Comparison of ENCODE assay signal across 8 cellular contexts in the genomic region with DNA sequence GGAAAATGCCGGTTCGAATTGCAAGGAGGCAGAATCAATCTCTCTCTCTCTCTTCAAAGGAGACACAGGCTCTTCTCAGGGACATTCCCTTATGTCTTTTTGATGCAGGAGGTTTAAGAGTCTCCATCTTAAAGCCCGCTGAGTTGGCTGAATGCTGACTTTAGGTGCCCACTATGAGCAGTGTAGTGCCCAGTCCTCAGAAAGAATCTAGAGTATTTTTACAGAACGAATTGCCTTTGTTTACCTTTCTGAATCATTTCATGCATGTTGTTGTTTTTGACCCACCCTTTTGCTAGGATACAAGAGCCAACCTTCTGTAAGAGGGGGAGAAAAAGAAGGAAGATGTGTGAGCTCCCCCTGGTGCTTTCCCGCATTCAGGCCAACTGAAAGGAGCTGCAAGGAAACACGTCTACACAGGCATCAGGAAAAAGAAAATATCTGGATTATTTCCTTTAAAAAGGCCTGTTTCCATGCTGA.
DNase-seq lines count a peak whose midpoint lies in the region; ATAC-seq and TF ChIP-seq lines count a peak whose summit lies in the region.

No MANE protein-coding gene starts in this region.

- H3K27ac ChIP-seq in ascending aorta (no peak overlapping the region), smooth muscle cell (ENCODE audit: low read depth) (peak overlapping the region; percentile 54), stomach (no peak overlapping the region)

- peak; percentile 84 for DNase-seq in DMS53 (lab: John Stamatoyannopoulos, UW)
- DNase-seq in NCI-H1105 treated with DMSO at 0.1 percent for 48 hours (lab: John Stamatoyannopoulos, UW): peak; percentile 46
- DNase-seq in ascending aorta (ENCODE audit: low spot score in 2 of 2): no peak
- peak; percentile 70 for DNase-seq in iPS DF 19.7 (ENCODE audit: low read depth, low spot score)
- no peak for DNase-seq in smooth muscle cell (lab: John Stamatoyannopoulos, UW; ENCODE audit: unreplicated experiment)
- DNase-seq in stomach: no peak

- peak overlapping the region; percentile 94 for H3K4me2 ChIP-seq in smooth muscle cell

- intact Hi-C loops in ascending aorta (cut with DNase I) (loop anchor here (2.0 to 10.0 kb wide), 4 partner anchors 367 to 623 kb away; no protein-coding TSS in a partner anchor), stomach (cut with DNase I; ENCODE audit: low total_unique reads) (no loop called here)

- TF ChIP-seq POLR2A in stomach (IDR thresholded peaks at IDR 0.05): no peak

- H3K4me1 ChIP-seq in ascending aorta (no peaks in the 10 kb centered on the region), smooth muscle cell (ENCODE audit: low read depth) (peaks cover 30% of the 10 kb centered on the region), stomach (peaks cover 0 to 13% (median 10%) of the 10 kb centered on the region in 4 donors)

- H2AFZ ChIP-seq in smooth muscle cell (ENCODE audit: low read depth): peak overlapping the region; percentile 64

- no peak for TF ChIP-seq EP300 in stomach (IDR thresholded peaks at IDR 0.05)

- H3F3A ChIP-seq in smooth muscle cell (ENCODE audit: low read depth): no peaks in the 10 kb centered on the region

- H3K9me3 ChIP-seq in ascending aorta (no peaks in the 10 kb centered on the region), smooth muscle cell (replicated peaks; ENCODE audit: low read depth) (no peaks in the 10 kb centered on the region), stomach (no peaks in the 10 kb centered on the region)

- H3K27me3 ChIP-seq in ascending aorta (no peaks in the 10 kb centered on the region), smooth muscle cell (ENCODE audit: low read depth) (no peaks in the 10 kb centered on the region), stomach (peaks cover 0 to 35% (median 13%) of the 10 kb centered on the region in 3 donors)

- no peak for ATAC-seq in GM18498 (IDR thresholded peaks at IDR 0.05; ENCODE audit: unreplicated experiment)
- no peak for ATAC-seq in GM21528 (IDR thresholded peaks at IDR 0.05; ENCODE audit: low FRiP score, unreplicated experiment)

- H3K9ac ChIP-seq in smooth muscle cell (ENCODE audit: low read depth): peak overlapping the region; percentile 46

- H3K79me2 ChIP-seq in smooth muscle cell (ENCODE audit: low read depth): no peaks in the 10 kb centered on the region

- H4K20me1 ChIP-seq in smooth muscle cell (ENCODE audit: low read depth): no peaks in the 10 kb centered on the region

- H3K36me3 ChIP-seq in ascending aorta: no peaks in the 10 kb centered on the region
- H3K36me3 ChIP-seq in smooth muscle cell (ENCODE audit: low read depth): no peaks in the 10 kb centered on the region
- H3K36me3 ChIP-seq in stomach: no peaks in the 10 kb centered on the region

- 12% methylated on average over 6 of the region's 6 CpGs for WGBS in smooth muscle cell (ENCODE audit: low lambda C conversion rate)
- WGBS in stomach, 5 donors: 43 to 53% (median 45%) methylated on average over 6 of the region's 6 CpGs

- H3K4me3 ChIP-seq in ascending aorta (no peak overlapping the region), smooth muscle cell (no peak overlapping the region), stomach (no peak overlapping the region)

- TF ChIP-seq CTCF in ascending aorta (IDR thresholded peaks at IDR 0.05) (peak; percentile 33 to 48 (median 37)), smooth muscle cell (IDR thresholded peaks at IDR 0.05; ENCODE audit: borderline replicate concordance, insufficient read depth, poor library complexity, severe bottlenecking) (peak; percentile 67), stomach (IDR thresholded peaks at IDR 0.05) (peak in 3 of 7 experiments; percentile 21 to 39 (median 22))

Comparison
In these comparisons a context has a peak if more than half of its experiments do, and no peak if none do; other contexts are left out.
1. DNase-seq: peak in DMS53 (single experiment), NCI-H1105 treated with DMSO at 0.1 percent for 48 hours (single experiment) and iPS DF 19.7 (single experiment); none in ascending aorta (0 of 2), smooth muscle cell (single experiment) and stomach (single experiment).